Comparison of ENCODE assay signal across 8 cellular contexts in the genomic region with DNA sequence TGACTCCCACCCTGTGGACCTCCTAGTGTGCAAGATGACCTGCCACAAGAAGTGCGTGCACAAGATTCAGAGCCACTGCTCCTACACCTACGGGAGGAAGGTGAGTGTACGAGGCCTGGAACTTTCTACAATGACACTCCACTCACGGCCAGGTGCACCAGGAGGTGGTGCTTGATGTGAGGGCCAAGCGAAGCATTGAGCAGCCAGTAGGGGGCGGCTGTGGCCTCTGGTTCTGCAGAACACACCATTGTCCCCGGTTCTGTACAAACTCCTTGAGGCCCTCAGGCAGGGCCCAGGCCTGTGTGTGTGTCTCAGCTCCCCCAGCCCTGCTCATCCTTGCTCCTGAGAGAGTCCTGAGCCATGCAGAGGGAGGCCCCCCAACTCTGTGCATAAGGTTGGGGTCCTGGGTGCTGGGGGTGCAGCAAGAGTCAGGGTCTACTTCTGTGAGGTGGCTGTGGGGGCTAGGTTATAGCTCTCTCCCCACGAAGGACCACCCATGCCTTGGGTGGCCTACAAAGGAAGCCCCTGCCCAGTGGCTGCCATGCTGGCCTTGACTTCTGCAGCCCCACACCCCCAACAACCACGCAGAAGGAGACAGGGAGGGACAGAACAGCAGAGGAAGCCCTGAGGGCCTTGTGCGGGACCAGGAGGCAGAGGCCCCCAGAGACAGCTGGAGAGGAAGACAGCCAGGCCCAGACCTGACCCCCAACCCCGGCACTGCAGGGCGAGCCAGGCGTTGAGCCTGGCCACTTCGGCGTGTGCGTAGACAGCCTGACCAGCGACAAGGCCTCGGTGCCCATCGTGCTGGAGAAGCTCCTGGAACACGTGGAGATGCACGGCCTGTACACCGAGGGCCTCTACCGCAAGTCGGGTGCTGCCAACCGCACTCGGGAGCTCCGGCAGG. TPM values are rescaled to one million over a fixed set of nuclear protein-coding genes. Genes with fewer than 3 reads are reported as not detected.
A peak's percentile ranks its signal among the peaks of the same experiment; 100 is the strongest.
DNase-seq lines count a peak whose midpoint lies in the region; ATAC-seq and TF ChIP-seq lines count a peak whose summit lies in the region.

No MANE protein-coding gene starts in this region.

- peaks cover 5% of the 10 kb centered on the region for H3K27me3 Mint-ChIP-seq in neural progenitor cell (ENCODE audit: insufficient read depth, low read depth)

- no peak overlapping the region for H3K27ac Mint-ChIP-seq in neural progenitor cell

- DNase-seq in NCI-H1417 (lab: John Stamatoyannopoulos, UW), result peak; percentile 16 to 47 (median 21)
- DNase-seq in NCI-H1417 treated with DMSO at 0.1 percent for 48 hours (lab: John Stamatoyannopoulos, UW), result no peak
- peak; percentile 2 for DNase-seq in NCI-H526 treated with DMSO at 0.1 percent for 48 hours (lab: John Stamatoyannopoulos, UW)
- peak; percentile 54 for DNase-seq in activated T-cell treated with anti-CD3 and anti-CD28 coated beads for 1 hour (ENCODE audit: low read depth)
- peak; percentile 75 for DNase-seq in neural progenitor cell (ENCODE audit: low spot score)

- H4K20me1 ChIP-seq in neural progenitor cell (ENCODE audit: low read depth), result no peaks in the 10 kb centered on the region

- H3K4me3 ChIP-seq in neural progenitor cell, result no peak overlapping the region

- H3K9me3 ChIP-seq in neural progenitor cell (ENCODE audit: low read depth), result no peaks in the 10 kb centered on the region

- H3K36me3 Mint-ChIP-seq in neural progenitor cell, result peaks cover 37% of the 10 kb centered on the region

- no peak overlapping the region for H3K4me2 ChIP-seq in neural progenitor cell

- no peak overlapping the region for H2AFZ ChIP-seq in neural progenitor cell (replicated peaks)

- H3K79me2 ChIP-seq in neural progenitor cell (ENCODE audit: low read depth), result no peaks in the 10 kb centered on the region

- ATAC-seq in esophagus mucosa, result peak; percentile 71
- ATAC-seq in GM21515 (IDR thresholded peaks at IDR 0.05; ENCODE audit: unreplicated experiment), result no peak
- no peak for ATAC-seq in GM18520 (IDR thresholded peaks at IDR 0.05; ENCODE audit: unreplicated experiment)

- no peak overlapping the region for H3K9ac ChIP-seq in neural progenitor cell

- no peak overlapping the region for H3K27ac ChIP-seq in neural progenitor cell

- no peaks in the 10 kb centered on the region for H3K36me3 ChIP-seq in neural progenitor cell

- no peaks in the 10 kb centered on the region for H3K9me3 Mint-ChIP-seq in neural progenitor cell

- H3K27me3 ChIP-seq in neural progenitor cell, result no peaks in the 10 kb centered on the region

- H3K4me3 Mint-ChIP-seq in neural progenitor cell, result no peak overlapping the region

- H3F3A ChIP-seq in neural progenitor cell (ENCODE audit: low read depth), result peaks cover 6% of the 10 kb centered on the region

- peak; percentile 66 for TF ChIP-seq CTCF in neural progenitor cell (IDR thresholded peaks at IDR 0.05)

- peaks cover 3% of the 10 kb centered on the region for H3K4me1 ChIP-seq in neural progenitor cell

- peaks cover 5% of the 10 kb centered on the region for H3K4me1 Mint-ChIP-seq in neural progenitor cell

RNA-seq across cellular contexts. Expression of a gene that starts 9.7 kb away (rescaled TPM):
- total RNA-seq in esophagus mucosa (21.7 TPM), neural progenitor cell (ENCODE audit: low replicate concordance) (12.1 and 13.6 TPM in 2 replicates)

RNA-seq across cellular contexts. Expression of a gene that starts 20.5 kb away (rescaled TPM):
- total RNA-seq in esophagus mucosa, result 13.3 TPM
- total RNA-seq in neural progenitor cell (ENCODE audit: low replicate concordance), result 4.6 and 7.7 TPM in 2 replicates

RNA-seq across cellular contexts. Expression of a gene that starts 40.2 kb away (rescaled TPM):
- 53.8 TPM for total RNA-seq in esophagus mucosa
- 14.3 and 67.0 TPM in 2 replicates for total RNA-seq in neural progenitor cell (ENCODE audit: low replicate concordance)

RNA-seq across cellular contexts. Expression of a gene that starts 59.1 kb away (rescaled TPM):
- total RNA-seq in esophagus mucosa (0.64 TPM), neural progenitor cell (ENCODE audit: low replicate concordance) (0.28 and 1.1 TPM in 2 replicates)
